In the genomic region with DNA sequence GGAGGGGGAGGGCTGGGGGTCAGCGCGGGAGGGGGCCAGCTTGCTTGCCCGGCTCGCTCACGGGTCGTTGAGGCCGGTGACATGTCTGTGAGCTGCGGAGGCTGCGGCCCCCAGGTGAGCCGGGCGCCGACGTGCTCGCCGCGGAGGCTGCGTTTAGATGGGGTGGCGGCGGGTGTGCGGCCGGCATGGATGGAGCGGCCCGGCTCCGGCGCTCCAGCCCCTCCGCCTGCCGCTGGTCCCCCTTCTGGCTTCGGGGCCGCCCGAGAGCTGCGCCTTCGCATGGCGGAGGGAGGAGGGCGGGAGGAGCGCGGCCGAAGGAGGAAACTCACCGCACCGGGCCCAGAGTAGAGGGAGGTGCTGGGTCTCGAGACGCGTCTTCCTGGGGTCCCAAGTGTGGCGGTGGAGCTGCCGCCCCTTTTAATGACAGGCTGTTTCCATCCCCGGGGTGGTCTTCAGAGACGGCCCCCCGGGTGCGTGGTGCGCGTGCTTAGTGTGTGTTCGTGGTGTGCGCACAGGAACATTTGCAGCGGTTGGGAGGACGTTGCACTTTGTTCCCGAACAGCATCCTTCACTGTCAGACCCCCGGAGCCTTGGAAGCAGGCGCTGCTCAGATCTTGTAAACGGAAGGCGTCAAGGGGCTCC, we compare ENCODE assay signal across 8 cellular contexts. TPM values are rescaled to one million over a fixed set of nuclear protein-coding genes. Genes with fewer than 3 reads are reported as not detected.
DNase-seq lines count a peak whose midpoint lies in the region; ATAC-seq and TF ChIP-seq lines count a peak whose summit lies in the region.

A gene with protein sequence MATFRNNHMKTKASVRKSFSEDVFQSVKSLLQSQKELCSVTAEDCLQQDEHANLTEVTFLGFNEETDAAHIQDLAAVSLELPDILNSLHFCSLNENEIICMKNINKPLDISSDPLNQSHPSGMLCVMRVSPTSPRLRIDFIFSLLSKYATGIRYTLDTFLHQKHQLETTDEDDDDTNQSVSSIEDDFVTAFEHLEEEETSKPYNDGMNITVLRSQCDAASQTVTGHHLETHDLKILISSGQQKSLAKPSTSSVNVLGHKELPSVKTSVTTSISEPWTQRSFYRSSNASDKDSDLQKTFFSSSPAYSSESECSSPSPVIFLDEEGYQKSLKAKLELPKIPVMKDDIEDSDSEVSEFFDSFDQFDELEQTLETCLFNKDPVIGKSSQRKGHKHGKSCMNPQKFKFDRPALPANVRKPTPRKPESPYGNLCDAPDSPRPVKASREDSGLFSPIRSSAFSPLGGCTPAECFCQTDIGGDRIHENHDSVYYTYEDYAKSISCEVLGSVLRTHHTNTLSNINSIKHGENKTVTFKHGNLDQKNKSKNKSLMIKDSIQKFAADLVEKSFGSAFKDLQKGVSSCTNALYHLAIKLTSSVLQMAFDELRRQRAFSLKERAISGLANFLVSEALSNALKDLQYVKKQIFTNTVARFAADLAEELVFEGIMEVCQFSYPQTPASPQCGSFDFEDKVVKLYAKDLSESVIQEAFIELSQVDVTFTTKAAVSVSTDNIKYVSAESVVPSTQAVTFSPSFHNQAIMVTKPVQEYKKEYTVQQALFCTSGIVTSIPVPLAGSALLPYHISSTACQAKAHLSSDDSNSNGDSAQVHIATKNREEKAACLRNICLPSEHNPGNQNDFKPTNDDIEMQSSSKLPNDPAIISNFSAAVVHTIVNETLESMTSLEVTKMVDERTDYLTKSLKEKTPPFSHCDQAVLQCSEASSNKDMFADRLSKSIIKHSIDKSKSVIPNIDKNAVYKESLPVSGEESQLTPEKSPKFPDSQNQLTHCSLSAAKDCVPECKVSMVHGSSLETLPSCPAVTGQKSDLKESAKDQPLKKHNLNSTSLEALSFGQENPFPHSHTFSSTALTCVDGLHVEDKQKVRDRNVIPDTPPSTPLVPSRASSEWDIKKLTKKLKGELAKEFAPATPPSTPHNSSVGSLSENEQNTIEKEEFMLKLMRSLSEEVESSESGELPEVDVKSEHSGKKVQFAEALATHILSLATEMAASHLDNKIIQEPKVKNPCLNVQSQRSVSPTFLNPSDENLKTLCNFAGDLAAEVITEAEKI (N-terminal part only) (plus strand): TSS at position 38 of the 642 bp plus-strand sequence. CDS start 14,197 bp downstream, outside the sequence.

- DNase-seq in Caki2 (ENCODE audit: low read depth) (peak; percentile 67), HS-27A (ENCODE audit: low read depth) (peak; percentile 14), astrocyte of the cerebellum (ENCODE audit: low read depth) (no peak), iPS DF 6.9 (ENCODE audit: low read depth, low spot score) (no peak), gastrocnemius medialis (peak; percentile 2 to 14), DMS153 treated with DMSO at 0.1 percent for 48 hours (lab: John Stamatoyannopoulos, UW; ENCODE audit: unreplicated experiment) (no peak)

- TF ChIP-seq CTCF in astrocyte of the cerebellum (IDR thresholded peaks at IDR 0.05; ENCODE audit: low read depth, low read length, missing control alignments) (no peak), gastrocnemius medialis (IDR thresholded peaks at IDR 0.05 in 4 of 5, conservative IDR thresholded peaks at IDR 0.05 in 1 of 5) (no peak)

- H3K27me3 ChIP-seq in iPS DF 6.9 (ENCODE audit: control insufficient read depth, insufficient read depth, low read length), result no peaks in the 10 kb centered on the region
- H3K27me3 ChIP-seq in gastrocnemius medialis, result peaks cover 0 to 5% (median 0%) of the 10 kb centered on the region in 3 donors

- H3K36me3 ChIP-seq in iPS DF 6.9 (ENCODE audit: control insufficient read depth, insufficient read depth, low read length), result no peaks in the 10 kb centered on the region
- H3K36me3 ChIP-seq in gastrocnemius medialis, result no peaks in the 10 kb centered on the region

- WGBS in iPS DF 6.9 (ENCODE audit: insufficient coverage, insufficient read length), result no CpG with 5 or more reads among the region's 59 CpGs

- H3K4me1 ChIP-seq in iPS DF 6.9 (ENCODE audit: control insufficient read depth, insufficient read depth, low read length) (no peaks in the 10 kb centered on the region), gastrocnemius medialis (peaks cover 9% of the 10 kb centered on the region in 2 donors)

- in situ Hi-C loops in Caki2 (cut with HindIII; ENCODE audit: low pct_unique_long_range_greater_than_20kb, low sequenced_read_pairs), result no loop called here
- in situ Hi-C loops in astrocyte of the cerebellum (cut with HindIII; ENCODE audit: low sequenced_read_pairs), result no loop called here
- in situ Hi-C loops in gastrocnemius medialis (cut with MboI; ENCODE audit: low sequenced_read_pairs in 4 of 4), result no loop called here

- H3K4me3 ChIP-seq in astrocyte of the cerebellum (ENCODE audit: low read depth, low read length), result peak within 1 kb of the TSS; percentile 74
- H3K4me3 ChIP-seq in iPS DF 6.9 (ENCODE audit: low read length), result peak within 1 kb of the TSS; percentile 77; the same call in 1 of the 2 replicates
- H3K4me3 ChIP-seq in gastrocnemius medialis, result peak within 1 kb of the TSS; percentile 69 to 81 (median 70)

- H3K9me3 ChIP-seq in iPS DF 6.9 (ENCODE audit: control insufficient read depth, insufficient read depth, low read length) (peaks cover 2% of the 10 kb centered on the region; the same call in 1 of the 2 replicates), gastrocnemius medialis (no peaks in the 10 kb centered on the region)

- H3K27ac ChIP-seq in iPS DF 6.9 (ENCODE audit: low read length) (no peak within 1 kb of the TSS), gastrocnemius medialis (peak within 1 kb of the TSS; percentile 66 to 79 (median 74))

- peak in 1 of 2 donors; percentile 17 for TF ChIP-seq POLR2A in gastrocnemius medialis (IDR thresholded peaks at IDR 0.05)

- intact Hi-C loops in T-helper 1 cell treated with Interleukin-12 subunit alpha and Interleukin-12 subunit beta and Interleukin-4 antibody, amounts not matched to agents 30 ng/mL and 1 ng/mL, for 36 hours (cut with micrococcal nuclease), result loop anchor here (1.0 to 10.0 kb wide), 11 partner anchors 105 to 1870 kb away; a partner anchor contains a TSS
- intact Hi-C loops in gastrocnemius medialis (cut with DNase I; ENCODE audit: low total_unique reads), result loop anchor here (5.0 kb wide), 1 partner anchor 225 kb away; a partner anchor contains a TSS

- ATAC-seq in GM19467 (IDR thresholded peaks at IDR 0.05; ENCODE audit: unreplicated experiment), result peak; percentile 19
- peak; percentile 37 to 39 for ATAC-seq in gastrocnemius medialis

RNA-seq across cellular contexts. Expression of the gene that starts here (rescaled TPM):
- 6.0 and 8.4 TPM in 2 replicates for total RNA-seq in Caki2 (2014; rRNA removed; shearing (Covaris generic); ENCODE audit: low replicate concordance)
- 27.7 and 28.4 TPM in 2 replicates for total RNA-seq in T-helper 1 cell treated with Interleukin-12 subunit alpha and Interleukin-12 subunit beta and Interleukin-4 antibody, amounts not matched to agents 30 ng/mL and 1 ng/mL, for 36 hours
- total RNA-seq in gastrocnemius medialis, result 10 to 100 TPM in 2 of 4 donors, 1 to 10 TPM in 2; 7.7 to 12.8 (median 10.4) TPM

Comparison
In these comparisons a context has a peak if more than half of its experiments do, and no peak if none do; other contexts are left out.
1. DNase-seq: peak in Caki2 (single experiment), HS-27A (single experiment) and gastrocnemius medialis (2 of 2); none in astrocyte of the cerebellum (single experiment), iPS DF 6.9 (single experiment) and DMS153 treated with DMSO at 0.1 percent for 48 hours (single experiment).
2. Peak in every context shown above with its lines, with median percentiles within 50 percentile points of each other: H3K4me3 ChIP-seq.